Comparison of ENCODE assay signal across 13 cellular contexts in the genomic region with DNA sequence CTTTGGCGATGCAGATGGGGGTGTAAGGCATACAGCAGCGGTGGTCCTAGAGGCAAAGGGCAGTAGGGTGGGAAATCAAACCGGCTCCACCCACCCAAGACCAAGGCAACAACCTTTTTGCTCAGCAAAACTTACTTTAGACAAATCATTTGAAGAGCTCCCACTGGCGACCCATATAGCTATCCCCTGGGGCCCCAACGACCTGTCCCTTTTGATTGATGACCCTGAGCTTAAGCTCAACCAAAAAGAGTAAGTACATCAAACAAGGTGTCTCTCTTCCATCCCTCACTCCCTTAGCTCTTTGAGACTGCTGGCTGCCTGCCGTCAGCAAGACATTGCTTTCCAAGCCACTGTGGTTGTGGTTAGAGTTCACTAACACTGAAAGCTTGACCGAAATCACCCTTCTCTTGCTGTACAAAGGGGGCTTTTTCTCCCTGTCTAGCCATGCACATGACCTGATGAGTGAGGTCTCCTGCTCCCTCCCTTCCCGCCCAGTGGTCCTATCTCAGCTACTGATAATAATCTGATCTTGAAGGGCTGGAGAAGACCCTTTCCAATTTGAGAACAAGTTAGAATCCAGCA. TPM values are rescaled to one million over a fixed set of nuclear protein-coding genes. Genes with fewer than 3 reads are reported as not detected.
DNase-seq lines count a peak whose midpoint lies in the region; ATAC-seq and TF ChIP-seq lines count a peak whose summit lies in the region.
"Had no signal": no experiment of that assay in that cellular context is flagged by ENCODE, and none has a peak within 500 bp of the region (broad histone marks: within the 10 kb centered on the region; RNA-seq: fewer than 3 reads in every experiment).

No MANE protein-coding gene starts in this region.

- H3K9me2 ChIP-seq in Karpas-422 (replicated peaks; ENCODE audit: insufficient read depth, low read length) = no peaks in the 10 kb centered on the region

- ATAC-seq in GM19395 (IDR thresholded peaks at IDR 0.05; ENCODE audit: unreplicated experiment) (peak; percentile 43), HG02884 (IDR thresholded peaks at IDR 0.05; ENCODE audit: unreplicated experiment) (peak; percentile 61)
- ATAC-seq: activated CD8-positive, alpha-beta T cell treated with anti-CD3 and anti-CD28 coated beads for 36 hours; stimulated activated naive B cell treated with anti-CD40 and anti-IgM and Interleukin-4, amounts not matched to agents 10 μg/mL and 1 μg/mL and 100 μg/mL, for 72 hours had no signal

- H3K27ac ChIP-seq in Karpas-422 (ENCODE audit: low read length) = peak overlapping the region; percentile 75

- H3K9me3 ChIP-seq in Karpas-422 (ENCODE audit: low read length) = no peaks in the 10 kb centered on the region

- no peaks in the 10 kb centered on the region for H4K20me1 ChIP-seq in Karpas-422 (ENCODE audit: insufficient read depth, low read depth, low read length)

- H3K79me2 ChIP-seq in Karpas-422 (ENCODE audit: low read length) = peaks cover 8% of the 10 kb centered on the region; the same call in 1 of the 2 replicates

- no peak overlapping the region for H2AFZ ChIP-seq in Karpas-422 (ENCODE audit: low read length)

- H3K36me3 ChIP-seq in Karpas-422 (ENCODE audit: insufficient read depth, low read length) = peaks cover 54% of the 10 kb centered on the region

- peak overlapping the region; percentile 38 for H3K9ac ChIP-seq in Karpas-422 (ENCODE audit: low read length)

- H3K4me1 ChIP-seq in Karpas-422 (ENCODE audit: low read length) = peaks cover 48% of the 10 kb centered on the region

- DNase-seq in GM12865 (ENCODE audit: low read depth) (peak; percentile 46), Karpas-422 (peak; percentile 62), NOMO-1 treated with dmso at 0.1 percent for 144 hours (lab: John Stamatoyannopoulos, UW; ENCODE audit: unreplicated experiment) (no peak), DMS 273 treated with DMSO at 0.1 percent for 48 hours (lab: John Stamatoyannopoulos, UW) (no peak), DMS114 treated with DMSO at 0.1 percent for 48 hours (lab: John Stamatoyannopoulos, UW; ENCODE audit: unreplicated experiment) (no peak), HuH-7 (ENCODE audit: low spot score) (no peak)
- DNase-seq: activated CD8-positive, alpha-beta T cell treated with anti-CD3 and anti-CD28 coated beads for 36 hours; effector CD4-positive, alpha-beta T cell; left ventricle myocardium superior; NCI-H1694 treated with DMSO at 0.1 percent for 48 hours; stimulated activated naive B cell treated with anti-CD40 and anti-IgM and Interleukin-4, amounts not matched to agents 10 μg/mL and 1 μg/mL and 100 μg/mL, for 72 hours had no signal

- no peaks in the 10 kb centered on the region for H3K27me3 ChIP-seq in Karpas-422 (ENCODE audit: low read length)

- peak overlapping the region; percentile 46 for H3K4me2 ChIP-seq in Karpas-422 (ENCODE audit: low read depth, low read length, poor library complexity, severe bottlenecking)

- H3K4me3 ChIP-seq in GM12865 (ENCODE audit: low read depth, low read length) (no peak overlapping the region), Karpas-422 (ENCODE audit: low read length) (no peak overlapping the region)

- TF ChIP-seq CTCF in GM12865 (IDR thresholded peaks at IDR 0.05; ENCODE audit: insufficient read depth, low read depth, low read length, missing control alignments) = no peak

RNA-seq across cellular contexts. Expression of a gene that starts 42.3 kb away (rescaled TPM):
- total RNA-seq in Karpas-422 (2014; rRNA removed; shearing (Covaris generic); ENCODE audit: low replicate concordance) = 198 and 201 TPM in 2 replicates

Comparison
In these comparisons a context has a peak if more than half of its experiments do, and no peak if none do; other contexts are left out.
1. DNase-seq: peak in GM12865 (single experiment) and Karpas-422 (single experiment); none in NOMO-1 treated with dmso at 0.1 percent for 144 hours (single experiment), DMS 273 treated with DMSO at 0.1 percent for 48 hours (single experiment), DMS114 treated with DMSO at 0.1 percent for 48 hours (single experiment) and HuH-7 (single experiment).